In genomic region chr2:227182765-227183164, GRCh38 we compare ENCODE assay signal across 22 cellular contexts. TPM values are rescaled to one million over a fixed set of nuclear protein-coding genes. Genes with fewer than 3 reads are reported as not detected.
"Had no signal": no experiment of that assay in that cellular context is flagged by ENCODE, and none has a peak within 500 bp of the region (broad histone marks: within the 10 kb centered on the region; RNA-seq: fewer than 3 reads in every experiment).

No MANE protein-coding gene starts in this region.

- DNase-seq: Kasumi-1, MM.1S, NCI-H1092 treated with DMSO at 0.1 percent for 48 hours, NCI-H1436, NCI-H187, NCI-H2029, NCI-H2081 treated with DMSO at 0.1 percent for 48 hours, NCI-H2171, NCI-H226, NCI-H446, NCI-H510A, NCI-H524 treated with DMSO at 0.1 percent for 48 hours, NCI-H69, NCI-H774, Right ventricle myocardium superior, RPMI8226, SK-N-SH, SW 1271 had no signal

- H3K27ac Mint-ChIP-seq: IgD-negative memory B cell had no signal

- H3K27me3 Mint-ChIP-seq: IgD-negative memory B cell had no signal

- H3K9me3 Mint-ChIP-seq: IgD-negative memory B cell had no signal

- H3K4me3 Mint-ChIP-seq: IgD-negative memory B cell had no signal

- ATAC-seq: K562 had no signal

RNA-seq across cellular contexts. Expression of gene COL4A3, which starts 18.3 kb away (rescaled TPM):
- total RNA-seq: HT1080, K562, SK-MEL-5 had no signal

RNA-seq across cellular contexts. Expression of gene COL4A4, which starts 18.8 kb away (rescaled TPM):
- total RNA-seq: K562, SK-MEL-5 had no signal
